ENCODE assay signal across 16 cellular contexts in genomic region chr1:157198619-157199420, GRCh38.
DNase-seq lines count a peak whose midpoint lies in the region; ATAC-seq and TF ChIP-seq lines count a peak whose summit lies in the region.
"Had no signal": no experiment of that assay in that cellular context is flagged by ENCODE, and none has a peak within 500 bp of the region (broad histone marks: within the 10 kb centered on the region; RNA-seq: fewer than 3 reads in every experiment).

No MANE protein-coding gene starts in this region.

- H3K36me3 ChIP-seq in right atrium auricular region: no peaks in the 10 kb centered on the region
- H3K36me3 ChIP-seq: WERI-Rb-1 had no signal

- TF ChIP-seq CTCF in right atrium auricular region (IDR thresholded peaks at IDR 0.05) (no peak), type B pancreatic cell (conservative IDR thresholded peaks at IDR 0.05) (no peak)

- no peaks in the 10 kb centered on the region for H3K36me3 Mint-ChIP-seq in type B pancreatic cell
- no peaks in the 10 kb centered on the region for H3K36me3 Mint-ChIP-seq in activated T-helper 17 cell treated with anti-CD3 and anti-CD28 coated beads, Interleukin-2, amount 50 U/mL, for 72 hours (ENCODE audit: low read depth)
- H3K36me3 Mint-ChIP-seq: activated naive CD8-positive, alpha-beta T cell had no signal

- H3K27me3 ChIP-seq in right atrium auricular region (peaks cover 0 to 9% of the 10 kb centered on the region in 2 donors), right cardiac atrium (ENCODE audit: control insufficient read depth, insufficient read depth) (no peaks in the 10 kb centered on the region)
- H3K27me3 ChIP-seq: testis had no signal

- H3K9me3 Mint-ChIP-seq in type B pancreatic cell: no peaks in the 10 kb centered on the region
- no peaks in the 10 kb centered on the region for H3K9me3 Mint-ChIP-seq in activated T-helper 17 cell treated with anti-CD3 and anti-CD28 coated beads, Interleukin-2, amount 50 U/mL, for 72 hours

- H3K4me3 ChIP-seq in right atrium auricular region (no peak overlapping the region), right cardiac atrium (ENCODE audit: low read length) (no peak overlapping the region)
- H3K4me3 ChIP-seq: testis had no signal

- H3K9me3 ChIP-seq in right atrium auricular region (no peaks in the 10 kb centered on the region), right cardiac atrium (ENCODE audit: control insufficient read depth, low read length) (no peaks in the 10 kb centered on the region)
- H3K9me3 ChIP-seq: testis had no signal

- H3K27ac ChIP-seq in right atrium auricular region: no peak overlapping the region
- H3K27ac ChIP-seq in right cardiac atrium (ENCODE audit: low read length): no peak overlapping the region
- H3K27ac ChIP-seq: KMS-11, testis, WERI-Rb-1 had no signal

- no peaks in the 10 kb centered on the region for H3K27me3 Mint-ChIP-seq in type B pancreatic cell
- peaks cover 21% of the 10 kb centered on the region for H3K27me3 Mint-ChIP-seq in activated T-helper 17 cell treated with anti-CD3 and anti-CD28 coated beads, Interleukin-2, amount 50 U/mL, for 72 hours

- ATAC-seq in right cardiac atrium (no peak), GM18520 (IDR thresholded peaks at IDR 0.05; ENCODE audit: unreplicated experiment) (no peak)
- ATAC-seq in activated T-helper 17 cell treated with anti-CD3 and anti-CD28 coated beads, Interleukin-2, amount 50 U/mL, for 72 hours (replicated peaks): no peak
- ATAC-seq: left cardiac atrium had no signal

- DNase-seq in right atrium auricular region (ENCODE audit: low spot score): peak; percentile 26
- DNase-seq in right cardiac atrium: no peak
- peak; percentile 4 for DNase-seq in NCI-H774 (lab: John Stamatoyannopoulos, UW)
- peak; percentile 76 for DNase-seq in islet precursor cell
- no peak for DNase-seq in type B pancreatic cell (ENCODE audit: extremely low spot score, unreplicated experiment)
- no peak for DNase-seq in NCI-H1694 treated with DMSO at 0.1 percent for 48 hours (lab: John Stamatoyannopoulos, UW)
- DNase-seq: activated CD8-positive, alpha-beta memory T cell treated with anti-CD3 and anti-CD28 coated beads, Interleukin-2, amount 50 U/mL, for 48 hours; hippocampal formation; left cardiac atrium; NCI-H526; testis; WERI-Rb-1 had no signal

- H3K4me1 Mint-ChIP-seq in type B pancreatic cell (ENCODE audit: unreplicated experiment): peaks cover 7% of the 10 kb centered on the region
- H3K4me1 Mint-ChIP-seq in activated T-helper 17 cell treated with anti-CD3 and anti-CD28 coated beads, Interleukin-2, amount 50 U/mL, for 72 hours: no peaks in the 10 kb centered on the region

- H3K4me1 ChIP-seq in right atrium auricular region: peaks cover 0 to 5% of the 10 kb centered on the region in 2 donors
- H3K4me1 ChIP-seq in right cardiac atrium (ENCODE audit: control insufficient read depth, insufficient read depth, low read length): no peaks in the 10 kb centered on the region
- H3K4me1 ChIP-seq: testis had no signal

- H3K4me3 Mint-ChIP-seq in type B pancreatic cell: peak overlapping the region; percentile 37
- H3K4me3 Mint-ChIP-seq in activated T-helper 17 cell treated with anti-CD3 and anti-CD28 coated beads, Interleukin-2, amount 50 U/mL, for 72 hours: no peak overlapping the region
- H3K4me3 Mint-ChIP-seq: activated naive CD8-positive, alpha-beta T cell had no signal

- peak overlapping the region; percentile 90 for H3K27ac Mint-ChIP-seq in type B pancreatic cell
- H3K27ac Mint-ChIP-seq in activated T-helper 17 cell treated with anti-CD3 and anti-CD28 coated beads, Interleukin-2, amount 50 U/mL, for 72 hours: no peak overlapping the region
- H3K27ac Mint-ChIP-seq: activated naive CD8-positive, alpha-beta T cell had no signal

- WGBS in right cardiac atrium: 74% methylated on average over 8 of the region's 8 CpGs

- intact Hi-C loops in right cardiac atrium (cut with DNase I): loop anchor here in 1 of 4 donors (5.0 kb wide), 1 partner anchor 288 kb away; no protein-coding TSS in a partner anchor

Comparison
In these comparisons a context has a peak if more than half of its experiments do, and no peak if none do; other contexts are left out.
1. DNase-seq: peak in right atrium auricular region (single experiment), NCI-H774 (single experiment) and islet precursor cell (single experiment); none in right cardiac atrium (0 of 3), type B pancreatic cell (single experiment) and NCI-H1694 treated with DMSO at 0.1 percent for 48 hours (single experiment).